Comparison of ENCODE assay signal across 24 cellular contexts in the genomic region with DNA sequence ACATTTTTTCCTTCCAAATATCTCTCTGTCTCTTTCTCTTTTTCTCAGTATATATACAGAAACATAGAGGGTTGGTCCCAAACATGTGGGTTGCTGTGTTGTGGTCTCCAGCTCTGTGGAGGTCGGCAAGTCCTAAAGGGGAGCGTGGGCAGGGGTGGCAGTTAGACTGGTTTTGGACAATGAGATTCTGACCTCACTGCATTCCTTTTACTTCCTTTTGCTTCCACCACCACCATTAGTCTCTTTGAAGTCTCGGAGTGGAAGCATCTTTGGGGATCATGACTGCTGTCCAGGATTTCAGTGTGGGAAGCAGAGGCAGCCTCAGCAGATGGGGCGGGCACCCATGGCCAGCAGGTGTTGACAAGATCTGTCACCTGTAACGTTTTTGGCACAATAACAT.
"Had no signal": no experiment of that assay in that cellular context is flagged by ENCODE, and none has a peak within 500 bp of the region (broad histone marks: within the 10 kb centered on the region; RNA-seq: fewer than 3 reads in every experiment).

No MANE protein-coding gene starts in this region.

- H3K27ac ChIP-seq: ascending aorta, cardiac muscle cell had no signal

- H3K27me3 ChIP-seq: ascending aorta, cardiac muscle cell had no signal

- H3K4me3 ChIP-seq: ascending aorta, cardiac muscle cell had no signal

- ATAC-seq: activated CD8-positive, alpha-beta T cell treated with anti-CD3 and anti-CD28 coated beads, Interleukin-2, amount 10 ng/mL, durations not matched to agents 7 days and 5 days had no signal

- H3K36me3 ChIP-seq: ascending aorta, cardiac muscle cell had no signal

- DNase-seq: activated CD4-positive, alpha-beta T cell treated with anti-CD3 and anti-CD28 coated beads, Interleukin-2, amount 10 ng/mL, durations not matched to agents 24 days and 14 days; activated CD4-positive, alpha-beta T cell treated with anti-CD3 and anti-CD28 coated beads, Interleukin-2, amount 50 U/mL, for 4 hours; activated CD8-positive, alpha-beta T cell treated with anti-CD3 and anti-CD28 coated beads, Interleukin-2, amount 10 ng/mL, durations not matched to agents 7 days and 5 days; activated gamma-delta T cell; activated naive CD4-positive, alpha-beta T cell treated with Interleukin-2 at 50 U/mL for 16 hours; activated naive CD8-positive, alpha-beta T cell treated with anti-CD3 and anti-CD28 coated beads, Interleukin-2, amount 10 ng/mL, durations not matched to agents 7 days and 5 days; activated T-cell treated with anti-CD3 and anti-CD28 coated beads, Interleukin-2, amount 50 U/mL, for 24 hours; amygdala; Kasumi-1; KG1; MM.1S; MV-4-11; NCI-H1092; NCI-H1436 treated with DMSO at 0.1 percent for 48 hours; NCI-H1694 treated with DMSO at 0.1 percent for 48 hours; NCI-H2029; NCI-H510A; NCI-H526; NCI-H748 treated with DMSO at 0.1 percent for 48 hours; Right ventricle myocardium superior; SW 1271; T1000 had no signal

- H3K4me1 ChIP-seq: ascending aorta had no signal
